In genomic region chr6:30880563-30881252, GRCh38 we compare ENCODE assay signal across 12 cellular contexts. TPM values are rescaled to one million over a fixed set of nuclear protein-coding genes. Genes with fewer than 3 reads are reported as not detected.
DNase-seq lines count a peak whose midpoint lies in the region; ATAC-seq and TF ChIP-seq lines count a peak whose summit lies in the region.
"Had no signal": no experiment of that assay in that cellular context is flagged by ENCODE, and none has a peak within 500 bp of the region (broad histone marks: within the 10 kb centered on the region; RNA-seq: fewer than 3 reads in every experiment).

No MANE protein-coding gene starts in this region.

- H3K4me3 ChIP-seq in Caco-2 (ENCODE audit: low read depth, low read length) (no peak overlapping the region), osteoblast (ENCODE audit: insufficient read depth, low read length) (no peak overlapping the region)

- no peaks in the 10 kb centered on the region for H3K27me3 ChIP-seq in Caco-2 (replicated peaks; ENCODE audit: control insufficient read depth, insufficient read depth, low read length)
- no peaks in the 10 kb centered on the region for H3K27me3 ChIP-seq in osteoblast (ENCODE audit: insufficient read depth, low read length)

- DNase-seq in Caco-2 (no peak), NCI-H345 (lab: John Stamatoyannopoulos, UW) (peak; percentile 10), hippocampal formation (lab: John Stamatoyannopoulos, UW) (peak; percentile 47 to 71), osteoblast (ENCODE audit: insufficient read length, low spot score, missing footprints) (peak; percentile 43), NCI-H1694 treated with DMSO at 0.1 percent for 48 hours (lab: John Stamatoyannopoulos, UW) (no peak), NOMO-1 treated with DMSO at 0.1 percent for 48 hours (lab: John Stamatoyannopoulos, UW; ENCODE audit: unreplicated experiment) (no peak)
- DNase-seq: activated CD8-positive, alpha-beta memory T cell treated with anti-CD3 and anti-CD28 coated beads, Interleukin-2, amount 50 U/mL, for 4 hours; NCI-H2171 treated with DMSO at 0.1 percent for 48 hours; T-helper 1 cell had no signal

- CTCF ChIA-PET in Caco-2 (lab: Charles Lee), result no interaction called here

- H3K4me3 Mint-ChIP-seq in Caco-2 (ENCODE audit: unreplicated experiment), result no peak overlapping the region

- TF ChIP-seq CTCF in Caco-2 (IDR thresholded peaks at IDR 0.05; ENCODE audit: insufficient read depth in 1 of 2, low read depth in 1 of 2, low read length in 1 of 2, severe bottlenecking in 1 of 2, unreplicated experiment in 1 of 2) (no peak), osteoblast (IDR thresholded peaks at IDR 0.05; ENCODE audit: extremely low read depth, low read depth, low read length) (no peak)

- no peaks in the 10 kb centered on the region for H3K9me3 Mint-ChIP-seq in Caco-2 (ENCODE audit: unreplicated experiment)

- no peaks in the 10 kb centered on the region for H3K36me3 ChIP-seq in Caco-2 (ENCODE audit: control insufficient read depth, insufficient read depth, low read length)
- no peaks in the 10 kb centered on the region for H3K36me3 ChIP-seq in osteoblast (ENCODE audit: insufficient read depth, low read length)

- H3K4me2 ChIP-seq in osteoblast (ENCODE audit: insufficient read depth, low read length), result no peak overlapping the region

- H3K27me3 Mint-ChIP-seq in Caco-2 (ENCODE audit: insufficient read depth, unreplicated experiment), result no peaks in the 10 kb centered on the region

- H2AFZ ChIP-seq in osteoblast (ENCODE audit: low read length), result no peak overlapping the region

- peak overlapping the region; percentile 70 for H3K27ac Mint-ChIP-seq in Caco-2 (ENCODE audit: unreplicated experiment)

- H3K4me1 ChIP-seq in Caco-2, result peaks cover 28% of the 10 kb centered on the region
- peaks cover 29% of the 10 kb centered on the region for H3K4me1 ChIP-seq in osteoblast (ENCODE audit: insufficient read depth, low read length)

- peaks cover 30% of the 10 kb centered on the region for H3K4me1 Mint-ChIP-seq in Caco-2 (ENCODE audit: low read depth, unreplicated experiment)

- intact Hi-C loops in Caco-2 (cut with micrococcal nuclease; ENCODE audit: unreplicated experiment), result no loop called here

- peaks cover 6% of the 10 kb centered on the region for H3K36me3 Mint-ChIP-seq in Caco-2 (ENCODE audit: insufficient read depth, unreplicated experiment)

- POLR2A ChIA-PET in Caco-2 (lab: Charles Lee), result no interaction called here

- BruUV-seq in Caco-2 (replicated peaks; lab: Mats Ljungman, UMichigan), result no TSS peak

- H3K9me3 ChIP-seq in Caco-2 (no peaks in the 10 kb centered on the region), osteoblast (ENCODE audit: low read depth, low read length) (no peaks in the 10 kb centered on the region)

- H4K20me1 ChIP-seq in osteoblast (ENCODE audit: insufficient read depth, low read length), result no peaks in the 10 kb centered on the region

- ATAC-seq in GM18867 (IDR thresholded peaks at IDR 0.05; ENCODE audit: unreplicated experiment), result no peak
- no peak for ATAC-seq in GM19351 (IDR thresholded peaks at IDR 0.05; ENCODE audit: unreplicated experiment)

- no peak overlapping the region for H3K27ac ChIP-seq in osteoblast (ENCODE audit: low read depth, low read length)

- peaks cover 8% of the 10 kb centered on the region for H3K79me2 ChIP-seq in osteoblast (ENCODE audit: insufficient read depth, low read length)

RNA-seq across cellular contexts. Expression of gene DDR1, which starts 3.6 kb away (rescaled TPM):
- total RNA-seq in Caco-2 (2022), result 113 and 115 TPM in 2 replicates
- 13.0 and 22.4 TPM in 2 replicates for total RNA-seq in osteoblast

RNA-seq across cellular contexts. Expression of gene GTF2H4, which starts 27.3 kb away (rescaled TPM):
- total RNA-seq in Caco-2 (2022) (40.6 and 43.6 TPM in 2 replicates), osteoblast (8.8 and 10.9 TPM in 2 replicates)

RNA-seq across cellular contexts. Expression of gene VARS2, which starts 33.3 kb away (rescaled TPM):
- total RNA-seq in Caco-2 (2022), result 32.1 and 37.5 TPM in 2 replicates
- total RNA-seq in osteoblast, result 14.5 and 15.6 TPM in 2 replicates

RNA-seq across cellular contexts. Expression of gene SFTA2, which starts 51.3 kb away (rescaled TPM):
- 6.6 and 9.6 TPM in 2 replicates for total RNA-seq in Caco-2 (2022)
- total RNA-seq in osteoblast, result not detected in 2 replicates
- total RNA-seq: chondrocyte had no signal

Comparison
In these comparisons a context has a peak if more than half of its experiments do, and no peak if none do; other contexts are left out.
1. DNase-seq: peak in NCI-H345 (single experiment), hippocampal formation (2 of 2) and osteoblast (single experiment); none in Caco-2 (0 of 2), NCI-H1694 treated with DMSO at 0.1 percent for 48 hours (single experiment) and NOMO-1 treated with DMSO at 0.1 percent for 48 hours (single experiment).